22 cellular contexts compared by ENCODE assay signal in the genomic region with DNA sequence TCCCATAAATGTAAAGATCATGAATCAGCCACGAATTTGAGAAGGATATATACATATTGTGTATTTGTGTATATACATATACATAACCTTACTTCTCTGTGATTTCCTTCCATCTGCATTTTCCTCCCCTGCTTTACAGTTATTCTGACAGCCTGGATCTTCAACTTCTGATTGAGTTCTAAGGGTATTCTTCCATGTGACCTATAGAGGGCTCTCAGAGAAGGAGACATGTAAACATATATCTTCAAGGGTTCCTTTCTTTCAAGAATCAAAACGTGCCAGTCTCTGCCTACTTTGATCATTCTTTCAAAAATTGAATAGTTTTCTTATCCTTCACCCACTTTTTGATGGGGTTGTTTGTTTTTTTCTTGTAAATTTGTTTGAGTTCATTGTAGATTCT.
A peak's percentile ranks its signal among the peaks of the same experiment; 100 is the strongest.
DNase-seq lines count a peak whose midpoint lies in the region; ATAC-seq, FAIRE-seq and TF ChIP-seq lines count a peak whose summit lies in the region.
"Had no signal": no experiment of that assay in that cellular context is flagged by ENCODE, and none has a peak within 500 bp of the region (broad histone marks: within the 10 kb centered on the region; RNA-seq: fewer than 3 reads in every experiment).

No MANE protein-coding gene starts in this region.

- H3K27me3 ChIP-seq in GM06990 (replicated peaks; ENCODE audit: control insufficient read depth, insufficient read depth, low read length) (no peaks in the 10 kb centered on the region), OCI-LY1 (ENCODE audit: insufficient read depth, low read length) (no peaks in the 10 kb centered on the region), endodermal cell (ENCODE audit: control insufficient read depth, insufficient read depth, low read length, poor library complexity, severe bottlenecking) (no peaks in the 10 kb centered on the region), MG63 (no peaks in the 10 kb centered on the region)
- H3K27me3 ChIP-seq: BLaER1, tibial artery had no signal

- H3K9ac ChIP-seq in OCI-LY1 (ENCODE audit: low read length) (no peak overlapping the region), endodermal cell (ENCODE audit: extremely low read depth, low read length, poor library complexity, severe bottlenecking) (no peak overlapping the region)
- H3K9ac ChIP-seq: BLaER1 had no signal

- H4K20me1 ChIP-seq in OCI-LY1 (ENCODE audit: insufficient read depth, low read length): no peaks in the 10 kb centered on the region
- H4K20me1 ChIP-seq: BLaER1 had no signal

- DNase-seq in GM06990 (ENCODE audit: extremely low read depth, insufficient read length) (no peak), GM20000 (ENCODE audit: low spot score) (peak; percentile 3), endodermal cell (no peak), left lobe of liver (ENCODE audit: low spot score) (no peak), MG63 (no peak), D721Med (ENCODE audit: insufficient read length, low spot score) (no peak)
- DNase-seq: activated naive CD4-positive, alpha-beta T cell treated with anti-CD3 and anti-CD28 coated beads, Interleukin-2, amount 50 U/mL, for 16 hours; activated T-cell treated with anti-CD3 and anti-CD28 coated beads for 4 hours; cortex of kidney; DMS79; lower lobe of right lung; NCI-H2081 treated with DMSO at 0.1 percent for 48 hours; NCI-H748 treated with DMSO at 0.1 percent for 48 hours; SHP77 treated with DMSO at 0.1 percent for 48 hours; stimulated activated CD4-positive, alpha-beta T cell treated with anti-CD3 and anti-CD28 coated beads, Interleukin-12 subunit alpha, Interleukin-12 subunit beta, amount 100 ng/mL, for 4 hours; stimulated activated naive B cell treated with anti-CD40 and anti-IgM and Interleukin-4, amounts not matched to agents 10 μg/mL and 1 μg/mL and 100 μg/mL, for 72 hours; T1000; tibial artery had no signal

- no peaks in the 10 kb centered on the region for H3K9me2 ChIP-seq in OCI-LY1 (ENCODE audit: low read depth, low read length)

- H3K9me3 Mint-ChIP-seq in endodermal cell: peaks cover 20% of the 10 kb centered on the region

- WGBS in endodermal cell (ENCODE audit: insufficient coverage in 1 of 2, insufficient read length in 1 of 2), 2 experiments: 64% methylated on average over 1 of the region's 2 CpGs; no CpG with 5 or more reads in 1 of the 2 experiments

- no peaks in the 10 kb centered on the region for H3F3A ChIP-seq in OCI-LY1 (ENCODE audit: insufficient read depth, low read length)

- no peak for FAIRE-seq in D721Med (lab: Jason Lieb, UNC)
- FAIRE-seq: H54 had no signal

- no peaks in the 10 kb centered on the region for H3K79me2 ChIP-seq in OCI-LY1 (ENCODE audit: insufficient read depth, low read length)

- H3K4me3 Mint-ChIP-seq in endodermal cell: no peak overlapping the region
- H3K4me3 Mint-ChIP-seq: stimulated activated naive B cell treated with anti-CD40 and anti-IgM and Interleukin-4, amounts not matched to agents 10 μg/mL and 1 μg/mL and 100 μg/mL, for 72 hours had no signal

- H3K36me3 ChIP-seq in GM06990 (ENCODE audit: control insufficient read depth, insufficient read depth, low read length) (no peaks in the 10 kb centered on the region), OCI-LY1 (ENCODE audit: insufficient read depth, low read length) (no peaks in the 10 kb centered on the region), endodermal cell (ENCODE audit: control insufficient read depth, insufficient read depth, low read length) (peaks cover 9% of the 10 kb centered on the region), MG63 (no peaks in the 10 kb centered on the region)
- H3K36me3 ChIP-seq: BLaER1, lower lobe of right lung, tibial artery had no signal

- H3K4me3 ChIP-seq in GM06990 (replicated peaks; ENCODE audit: low read depth, low read length) (no peak overlapping the region), OCI-LY1 (ENCODE audit: low read depth, low read length, poor library complexity, severe bottlenecking) (no peak overlapping the region), endodermal cell (ENCODE audit: low read length) (peak overlapping the region; percentile 28), MG63 (no peak overlapping the region)
- H3K4me3 ChIP-seq: BLaER1, lower lobe of right lung, tibial artery had no signal

- H3K27ac ChIP-seq in OCI-LY1 (ENCODE audit: low read depth, low read length, poor library complexity, severe bottlenecking) (no peak overlapping the region), endodermal cell (ENCODE audit: low read depth, low read length) (no peak overlapping the region)
- H3K27ac ChIP-seq: BLaER1, epithelial cell of prostate, lower lobe of right lung, tibial artery had no signal

- H3K4me1 ChIP-seq in OCI-LY1 (ENCODE audit: insufficient read depth, low read length, severe bottlenecking): no peaks in the 10 kb centered on the region
- H3K4me1 ChIP-seq in endodermal cell (ENCODE audit: control insufficient read depth, insufficient read depth, low read length): no peaks in the 10 kb centered on the region
- H3K4me1 ChIP-seq: BLaER1, lower lobe of right lung, tibial artery had no signal

- H2AFZ ChIP-seq in OCI-LY1 (ENCODE audit: low read length): no peak overlapping the region

- H3K4me1 Mint-ChIP-seq in endodermal cell: peaks cover 9% of the 10 kb centered on the region
- H3K4me1 Mint-ChIP-seq: stimulated activated naive B cell treated with anti-CD40 and anti-IgM and Interleukin-4, amounts not matched to agents 10 μg/mL and 1 μg/mL and 100 μg/mL, for 72 hours had no signal

- H3K4me2 ChIP-seq in OCI-LY1 (ENCODE audit: low read length): no peak overlapping the region
- H3K4me2 ChIP-seq: BLaER1 had no signal

- TF ChIP-seq CTCF in GM06990 (IDR thresholded peaks at IDR 0.05; ENCODE audit: insufficient read depth, low read length, poor library complexity, severe bottlenecking): peak; percentile 15
- peak; percentile 1 for TF ChIP-seq CTCF in GM20000 (IDR thresholded peaks at IDR 0.05; ENCODE audit: extremely low read depth, missing control alignments)
- TF ChIP-seq CTCF in OCI-LY1 (IDR thresholded peaks at IDR 0.05; ENCODE audit: low read length): peak; percentile 43
- peak; percentile 58 for TF ChIP-seq CTCF in endodermal cell (conservative IDR thresholded peaks at IDR 0.05)
- TF ChIP-seq CTCF in D721Med (IDR thresholded peaks at IDR 0.05; ENCODE audit: insufficient read depth, missing control alignments): no peak

- ATAC-seq in left lobe of liver: no peak
- ATAC-seq: lower lobe of right lung; stimulated activated naive B cell treated with anti-CD40 and anti-IgM and Interleukin-4, amounts not matched to agents 10 μg/mL and 1 μg/mL and 100 μg/mL, for 72 hours had no signal

- peaks cover 24% of the 10 kb centered on the region for H3K36me3 Mint-ChIP-seq in endodermal cell (ENCODE audit: low read depth)
- H3K36me3 Mint-ChIP-seq: stimulated activated naive B cell treated with anti-CD40 and anti-IgM and Interleukin-4, amounts not matched to agents 10 μg/mL and 1 μg/mL and 100 μg/mL, for 72 hours had no signal

- no peaks in the 10 kb centered on the region for H3K27me3 Mint-ChIP-seq in endodermal cell (ENCODE audit: insufficient read depth)
- H3K27me3 Mint-ChIP-seq: stimulated activated naive B cell treated with anti-CD40 and anti-IgM and Interleukin-4, amounts not matched to agents 10 μg/mL and 1 μg/mL and 100 μg/mL, for 72 hours had no signal

- H3K27ac Mint-ChIP-seq in endodermal cell: no peak overlapping the region
- H3K27ac Mint-ChIP-seq: stimulated activated naive B cell treated with anti-CD40 and anti-IgM and Interleukin-4, amounts not matched to agents 10 μg/mL and 1 μg/mL and 100 μg/mL, for 72 hours had no signal

- H3K9me3 ChIP-seq in OCI-LY1 (ENCODE audit: low read length) (no peaks in the 10 kb centered on the region), endodermal cell (ENCODE audit: control insufficient read depth, low read length) (peaks cover 28% of the 10 kb centered on the region), MG63 (no peaks in the 10 kb centered on the region)
- H3K9me3 ChIP-seq: lower lobe of right lung had no signal
